8 cellular contexts compared by ENCODE assay signal in genomic region chr7:138002096-138002827, GRCh38. TPM values are rescaled to one million over a fixed set of nuclear protein-coding genes. Genes with fewer than 3 reads are reported as not detected.
DNase-seq lines count a peak whose midpoint lies in the region; ATAC-seq and TF ChIP-seq lines count a peak whose summit lies in the region.

No MANE protein-coding gene starts in this region.

- H3K4me3 ChIP-seq in HAP-1 = peak overlapping the region; percentile 82

- DNase-seq in ELR (ENCODE audit: low read depth) (peak; percentile 99), HAP-1 (ENCODE audit: low spot score in 2 of 2) (peak; percentile 99 to 100), M059J (ENCODE audit: low read depth) (peak; percentile 100), SHP77 (lab: John Stamatoyannopoulos, UW) (peak; percentile 99 to 100), activated gamma-delta T cell (lab: John Stamatoyannopoulos, UW) (peak; percentile 80), fibroblast of the conjunctiva (ENCODE audit: low read depth) (peak; percentile 100)
- peak; percentile 96 for DNase-seq in stimulated activated naive CD8-positive, alpha-beta T cell treated with anti-CD3 and anti-CD28 coated beads, Interleukin-15, Interleukin-2, amounts not matched to agents 100 U/mL and 50 U/mL, for 24 hours

- peak; percentile 96 for ATAC-seq in stimulated activated naive CD8-positive, alpha-beta T cell treated with anti-CD3 and anti-CD28 coated beads, Interleukin-15, Interleukin-2, amounts not matched to agents 100 U/mL and 50 U/mL, for 24 hours

- H3K27me3 ChIP-seq in HAP-1 (ENCODE audit: low read depth) = no peaks in the 10 kb centered on the region

- peak overlapping the region; percentile 23 to 97 (median 38) for H3K27ac Mint-ChIP-seq in nephron

- peaks cover 7% of the 10 kb centered on the region for H3K36me3 Mint-ChIP-seq in nephron (ENCODE audit: low read depth)

- in situ Hi-C loops in HAP-1 (cut with MboI; ENCODE audit: low sequenced_read_pairs) = loop anchor here (5.0 to 10.0 kb wide), 2 partner anchors 95 to 733 kb away; no protein-coding TSS in a partner anchor

- H3K36me3 ChIP-seq in HAP-1 (replicated peaks) = no peaks in the 10 kb centered on the region

- H3K4me1 Mint-ChIP-seq in nephron = peaks cover 35% of the 10 kb centered on the region

- peak overlapping the region; percentile 95 to 98 (median 97) for H3K4me3 Mint-ChIP-seq in nephron

- H3K9me3 Mint-ChIP-seq in nephron = no peaks in the 10 kb centered on the region

- H3K9me3 ChIP-seq in HAP-1 = no peaks in the 10 kb centered on the region

- H3K4me1 ChIP-seq in HAP-1 = peaks cover 23% of the 10 kb centered on the region

- peak; percentile 96 to 97 (median 97) for TF ChIP-seq CTCF in nephron (IDR thresholded peaks at IDR 0.05; ENCODE audit: unreplicated experiment in 3 of 3)

- H3K27me3 Mint-ChIP-seq in nephron (ENCODE audit: low read depth) = no peaks in the 10 kb centered on the region

RNA-seq across cellular contexts. Expression of gene CREB3L2, which starts 0.4 kb away (rescaled TPM):
- total RNA-seq in M059J (2014; rRNA removed; shearing (Covaris generic)) = 16.5 and 31.9 TPM in 2 replicates

Comparison
In these comparisons a context has a peak if more than half of its experiments do, and no peak if none do; other contexts are left out.
1. Peak in every context shown above with its lines: DNase-seq, ATAC-seq and H3K4me3 ChIP-seq.